ENCODE assay signal across 9 cellular contexts in genomic region chr3:161221881-161222600, GRCh38. TPM values are rescaled to one million over a fixed set of nuclear protein-coding genes. Genes with fewer than 3 reads are reported as not detected.
DNase-seq lines count a peak whose midpoint lies in the region; ATAC-seq, FAIRE-seq and TF ChIP-seq lines count a peak whose summit lies in the region.
"Had no signal": no experiment of that assay in that cellular context is flagged by ENCODE, and none has a peak within 500 bp of the region (broad histone marks: within the 10 kb centered on the region; RNA-seq: fewer than 3 reads in every experiment).

No MANE protein-coding gene starts in this region.

- H3K4me3 ChIP-seq in HEK293 (ENCODE audit: low read depth, low read length) (peak overlapping the region; percentile 97), H1 (ENCODE audit: extremely low read depth in 1 of 4, insufficient read depth in 2 of 4, low read depth in 3 of 4, low read length in 4 of 4) (peak overlapping the region; percentile 77 to 95 (median 90)), mononuclear cell (ENCODE audit: low read length) (peak overlapping the region; percentile 91)

- peaks cover 0 to 3% of the 10 kb centered on the region in 2 experiments for H4K20me1 ChIP-seq in H1 (replicated peaks in 1 of 2; ENCODE audit: control insufficient read depth in 1 of 2, insufficient read depth in 2 of 2, low read length in 2 of 2)

- no peak for TF ChIP-seq CTCF in HEK293 (tag by site-specific recombination; IDR thresholded peaks at IDR 0.05)
- no peak for TF ChIP-seq CTCF in H1 (IDR thresholded peaks at IDR 0.05; ENCODE audit: control extremely low read depth in 1 of 3, insufficient read depth in 1 of 3, low read depth in 1 of 3, low read length in 3 of 3)

- in situ Hi-C loops in SK-MEL-5 (cut with HindIII; ENCODE audit: low pct_unique_long_range_greater_than_20kb, low sequenced_read_pairs), result no loop called here

- H2BK12ac ChIP-seq in H1 (ENCODE audit: low read depth, low read length), result no peak overlapping the region

- peak overlapping the region; percentile 55 to 70 for H3K4me2 ChIP-seq in H1 (ENCODE audit: insufficient read depth in 1 of 2, low read depth in 2 of 2, low read length in 2 of 2)

- no peak overlapping the region for H2BK120ac ChIP-seq in H1 (replicated peaks; ENCODE audit: low read depth, low read length)

- CTCF ChIA-PET in HEK293 (lab: Yijun Ruan, JAX) (interaction anchor here (0.6 to 0.9 kb wide), 2 partner anchors 15 to 55 kb away, joined by 3 to 5 read pairs; no protein-coding TSS in a partner anchor), H1 (lab: Charles Lee; ENCODE audit: partially characterized antibody) (interaction anchor here (0.6 to 1.9 kb wide), 8 partner anchors 27 to 1900 kb away, joined by 3 to 5 read pairs (median 3); no protein-coding TSS in a partner anchor)

- no peak for FAIRE-seq in H1 (lab: Jason Lieb, UNC)
- FAIRE-seq: TTC549 had no signal

- H3K14ac ChIP-seq in H1 (ENCODE audit: insufficient read length), result no peak overlapping the region

- TF ChIP-seq RAD21 in H1 (IDR thresholded peaks at IDR 0.05 in 1 of 2, conservative IDR thresholded peaks at IDR 0.05 in 1 of 2; ENCODE audit: low read depth in 2 of 2, low read length in 2 of 2), result no peak

- H3K4me1 ChIP-seq in HEK293 (ENCODE audit: control insufficient read depth, insufficient read depth, low read length) (no peaks in the 10 kb centered on the region), H1 (replicated peaks in 1 of 4; ENCODE audit: control insufficient read depth in 3 of 4, insufficient read depth in 4 of 4, low read length in 3 of 4) (peaks cover 0 to 3% (median 0%) of the 10 kb centered on the region in 4 experiments; a peak in 2 of 7 replicates), mononuclear cell (ENCODE audit: insufficient read depth, low read length) (peaks cover 22% of the 10 kb centered on the region)

- H2BK15ac ChIP-seq in H1 (ENCODE audit: low read length), result no peak overlapping the region

- no peak overlapping the region for H3K18ac ChIP-seq in H1 (ENCODE audit: extremely low read depth, low read length)

- no peak for TF ChIP-seq POLR2A in H1 (IDR thresholded peaks at IDR 0.05; ENCODE audit: control extremely low read depth in 1 of 2, low read depth in 2 of 2, low read length in 2 of 2)

- peaks cover 8 to 34% of the 10 kb centered on the region in 2 experiments for H3K36me3 ChIP-seq in HEK293 (ENCODE audit: control insufficient read depth in 2 of 2, insufficient read depth in 1 of 2, low read length in 2 of 2)
- peaks cover 0 to 22% (median 2%) of the 10 kb centered on the region in 4 experiments; a peak in 3 of 8 replicates for H3K36me3 ChIP-seq in H1 (ENCODE audit: control insufficient read depth in 2 of 4, insufficient read depth in 4 of 4, low read length in 3 of 4)

- H3K23ac ChIP-seq in H1 (ENCODE audit: insufficient read length), result no peak overlapping the region

- no peaks in the 10 kb centered on the region for H3K27me3 ChIP-seq in H1 (replicated peaks in 1 of 4; ENCODE audit: control insufficient read depth in 3 of 4, extremely low read depth in 1 of 4, insufficient read depth in 3 of 4, low read length in 3 of 4)
- H3K27me3 ChIP-seq in mononuclear cell (ENCODE audit: insufficient read depth, low read length), result peaks cover 4% of the 10 kb centered on the region

- H3K9me3 ChIP-seq in HEK293 (ENCODE audit: control insufficient read depth, insufficient read depth, low read depth, low read length) (no peaks in the 10 kb centered on the region), H1 (ENCODE audit: insufficient read depth in 2 of 2, low read depth in 1 of 2, low read length in 1 of 2) (no peaks in the 10 kb centered on the region), mononuclear cell (ENCODE audit: low read depth, low read length) (no peaks in the 10 kb centered on the region)

- no peak overlapping the region for H3K4ac ChIP-seq in H1 (replicated peaks; ENCODE audit: insufficient read length, low read depth, low read length)

- H3K27ac ChIP-seq in HEK293 (ENCODE audit: extremely low read depth, low read depth, low read length) (peak overlapping the region; percentile 81; the same call in 1 of the 2 replicates), H1 (ENCODE audit: low read depth, low read length) (no peak overlapping the region)

- peaks cover 12 to 54% of the 10 kb centered on the region in 2 experiments for H3K79me2 ChIP-seq in H1 (ENCODE audit: control insufficient read depth in 1 of 2, insufficient read depth in 2 of 2, low read length in 2 of 2)

- H2BK5ac ChIP-seq in H1 (ENCODE audit: low read depth, low read length), result no peak overlapping the region

- no peak overlapping the region for H2BK20ac ChIP-seq in H1 (ENCODE audit: low read length)

- 30% methylated on average over 16 of the region's 17 CpGs; no CpG with 5 or more reads in 1 of the 2 experiments for WGBS in H1 (ENCODE audit: extremely low coverage in 1 of 2, insufficient coverage in 1 of 2, insufficient read length in 1 of 2, insufficient replicate concordance in 2 of 2, low coverage in 1 of 2, low lambda C conversion rate in 2 of 2, missing lambda C conversion rate in 1 of 2), 2 experiments

- no peak for TF ChIP-seq EP300 in H1 (IDR thresholded peaks at IDR 0.05; ENCODE audit: borderline replicate concordance in 1 of 2, low read depth in 2 of 2, low read length in 2 of 2)

- H2AFZ ChIP-seq in H1 (ENCODE audit: low read length), result no peak overlapping the region

- H4K5ac ChIP-seq in H1 (ENCODE audit: insufficient read length, low read depth, low read length), result no peak overlapping the region

- H4K8ac ChIP-seq in H1 (ENCODE audit: extremely low read depth, insufficient read depth, low read length), result no peak overlapping the region

- peak overlapping the region; percentile 67 to 94 (median 76) for H3K9ac ChIP-seq in H1 (replicated peaks in 1 of 4; ENCODE audit: extremely low read depth in 1 of 4, low read depth in 3 of 4, low read length in 3 of 4)

- peaks cover 4% of the 10 kb centered on the region; the same call in 1 of the 2 replicates for H3K23me2 ChIP-seq in H1 (ENCODE audit: low read depth, low read length)

- peak; percentile 20 for DNase-seq in CMK (ENCODE audit: low read depth)
- DNase-seq in SK-MEL-5 (ENCODE audit: low read depth, low spot score), result peak; percentile 12
- DNase-seq in H1 (ENCODE audit: low read depth in 1 of 2, low spot score in 2 of 2), result no peak
- no peak for DNase-seq in NK-92 (lab: John Stamatoyannopoulos, UW; ENCODE audit: unreplicated experiment)

- H4K91ac ChIP-seq in H1 (replicated peaks; ENCODE audit: insufficient read length, low read length), result no peak overlapping the region

- POLR2A ChIA-PET in HEK293 (lab: Yijun Ruan, JAX), result interaction anchor here (0.7 to 1.3 kb wide), 7 partner anchors 10 to 772 kb away, joined by 3 to 5 read pairs (median 4); partner anchors contain the start of genes PPM1L and TRIM59
- POLR2A ChIA-PET in H1 (lab: Charles Lee; ENCODE audit: partially characterized antibody), result interaction anchor here (0.7 to 2.5 kb wide), 8 partner anchors 8 to 656 kb away, joined by 3 to 15 read pairs (median 4); partner anchors contain the start of gene KPNA4

- ATAC-seq in GM18858 (IDR thresholded peaks at IDR 0.05; ENCODE audit: unreplicated experiment) (no peak), GM19324 (IDR thresholded peaks at IDR 0.05; ENCODE audit: low FRiP score, unreplicated experiment) (no peak)

- H2AK5ac ChIP-seq in H1 (ENCODE audit: low read depth, low read length), result no peak overlapping the region

- no peak overlapping the region for H3K56ac ChIP-seq in H1 (replicated peaks; ENCODE audit: insufficient read length, low read depth, low read length)

- no peaks in the 10 kb centered on the region for H3K79me1 ChIP-seq in H1 (ENCODE audit: low read depth, low read length)

TF ChIP-seq in HEK293, 187 proteins besides CTCF, POLR2A, EP300 and RAD21 (continues in another document):
- TF ChIP-seq ZNF792 (tag by site-specific recombination; IDR thresholded peaks at IDR 0.05), result no peak
- TF ChIP-seq ZNF239 (tag by site-specific recombination; IDR thresholded peaks at IDR 0.05), result no peak
- no peak for TF ChIP-seq KLF10 (tag by site-specific recombination; IDR thresholded peaks at IDR 0.05)
- no peak for TF ChIP-seq ZNF530 (tag by site-specific recombination; IDR thresholded peaks at IDR 0.05; ENCODE audit: low read depth)
- no peak for TF ChIP-seq ZNF211 (tag by site-specific recombination; IDR thresholded peaks at IDR 0.05; ENCODE audit: low read depth)
- no peak for TF ChIP-seq ZNF132 (tag by site-specific recombination; IDR thresholded peaks at IDR 0.05; ENCODE audit: borderline replicate concordance)

TF ChIP-seq in H1, 55 proteins besides CTCF, POLR2A, EP300 and RAD21:
- TF ChIP-seq BACH1 (IDR thresholded peaks at IDR 0.05; ENCODE audit: low read length), result no peak
- TF ChIP-seq PHF8 (conservative IDR thresholded peaks at IDR 0.05; ENCODE audit: low read depth, low read length), result no peak
- no peak for TF ChIP-seq CREB1 (IDR thresholded peaks at IDR 0.05)
- TF ChIP-seq CHD1 (IDR thresholded peaks at IDR 0.05; ENCODE audit: low read depth, low read length), result 0 out of 2 replicates have a peak, but pooled peaks have one; percentile 3
TF ChIP-seq in H1: peak in this region for 1.

RNA-seq across cellular contexts. Expression of gene NMD3, which starts 0.9 kb away (rescaled TPM):
- total RNA-seq in SK-MEL-5 (2014; rRNA removed; shearing (Covaris generic)), result 52.2 and 62.9 TPM in 2 replicates
- 45.0 and 61.0 TPM in 2 replicates for polyA plus RNA-seq in SK-MEL-5 (2015; cell fraction: cytosol; rRNA removed)
- 61.3 and 78.2 TPM in 2 replicates for polyA plus RNA-seq in SK-MEL-5 (2015; cell fraction: nucleus; rRNA removed)
- 64.2 and 67.7 TPM in 2 replicates for total RNA-seq in H1 (2021; fragmentation: NEBNext Ultra II Directional; extraction: Animal tissue kit (Norgen Biotek cat#: 25700))
- polyA plus RNA-seq in H1 (2011; rRNA removed), result 8.0 and 12.1 TPM in 2 replicates
- polyA plus RNA-seq in H1 (2011; cell fraction: cytosol; rRNA removed), result 24.4 TPM
- 17.6 TPM for polyA plus RNA-seq in H1 (2011; cell fraction: nucleus; rRNA removed)
- polyA plus RNA-seq in H1 (2012, experiment 1 of 2), result 31.4 to 50.1 TPM (median 38.1 TPM) in 4 replicates
- polyA plus RNA-seq in H1 (2012, experiment 2 of 2), result 2.4 TPM
- 30.7 TPM for polyA plus RNA-seq in H1 (2013, experiment 1 of 2)
- 29.9 TPM for polyA plus RNA-seq in H1 (2013, experiment 2 of 2)
- 74.3 and 119 TPM in 2 replicates for polyA minus RNA-seq in H1 (2011; rRNA and poly(A)+ RNA removed)
- polyA minus RNA-seq in H1 (2011; cell fraction: cytosol; rRNA and poly(A)+ RNA removed), result 34.7 TPM
- 61.5 TPM for polyA minus RNA-seq in H1 (2011; cell fraction: nucleus; rRNA and poly(A)+ RNA removed)
- total RNA-seq in mononuclear cell, result 87.6 TPM

Comparison
In these comparisons a context has a peak if more than half of its experiments do, and no peak if none do; other contexts are left out.
1. DNase-seq: peak in CMK (single experiment) and SK-MEL-5 (single experiment); none in H1 (0 of 2) and NK-92 (single experiment).
2. Peak in every context shown above with its lines, with median percentiles within 50 percentile points of each other: H3K4me3 ChIP-seq.